11 cellular contexts compared by ENCODE assay signal in genomic region chr1:222583079-222583478, GRCh38. TPM values are rescaled to one million over a fixed set of nuclear protein-coding genes. Genes with fewer than 3 reads are reported as not detected.
A peak's percentile ranks its signal among the peaks of the same experiment; 100 is the strongest.
DNase-seq lines count a peak whose midpoint lies in the region; ATAC-seq, FAIRE-seq and TF ChIP-seq lines count a peak whose summit lies in the region.
"Had no signal": no experiment of that assay in that cellular context is flagged by ENCODE, and none has a peak within 500 bp of the region (broad histone marks: within the 10 kb centered on the region; RNA-seq: fewer than 3 reads in every experiment).

No MANE protein-coding gene starts in this region.

- H3K27ac ChIP-seq in SJCRH30 = peak overlapping the region; percentile 69
- H3K27ac ChIP-seq in kidney (ENCODE audit: low read depth in 2 of 2, low read length in 2 of 2) = no peak overlapping the region

- peak; percentile 42 for FAIRE-seq in GM12892 (lab: Jason Lieb, UNC)
- no peak for FAIRE-seq in kidney (lab: Jason Lieb, UNC)

- no peak overlapping the region for H3K4me3 ChIP-seq in SJCRH30
- no peak overlapping the region for H3K4me3 ChIP-seq in kidney (ENCODE audit: low read length in 2 of 2)

- H3K36me3 ChIP-seq in SJCRH30 (peaks cover 76% of the 10 kb centered on the region), kidney (ENCODE audit: control insufficient read depth in 1 of 2, insufficient read depth in 2 of 2, low read length in 2 of 2) (peaks cover 0 to 7% of the 10 kb centered on the region in 2 donors)

- TF ChIP-seq POLR2A in GM12892 (IDR thresholded peaks at IDR 0.05; ENCODE audit: low read depth, low read length) = no peak

- peak; percentile 89 for ATAC-seq in GM21381 (IDR thresholded peaks at IDR 0.05; ENCODE audit: unreplicated experiment)
- peak; percentile 90 for ATAC-seq in HG03159 (IDR thresholded peaks at IDR 0.05; ENCODE audit: unreplicated experiment)
- ATAC-seq: CD8-positive, alpha-beta T cell had no signal

- no peaks in the 10 kb centered on the region for H3K27me3 ChIP-seq in SJCRH30

- TF ChIP-seq CTCF in kidney (IDR thresholded peaks at IDR 0.05; ENCODE audit: borderline replicate concordance, extremely low read depth, insufficient read depth) = no peak

- no peak overlapping the region for H3K9ac ChIP-seq in kidney (ENCODE audit: low read length in 2 of 2)

- peaks cover 26% of the 10 kb centered on the region for H3K4me1 ChIP-seq in SJCRH30
- no peaks in the 10 kb centered on the region for H3K4me1 ChIP-seq in kidney (ENCODE audit: control insufficient read depth in 1 of 2, insufficient read depth in 1 of 2, low read depth in 1 of 2, low read length in 2 of 2)

- DNase-seq in GM12892 (ENCODE audit: insufficient read length) = no peak
- no peak for DNase-seq in SJCRH30
- no peak for DNase-seq in kidney
- DNase-seq in activated CD4-positive, alpha-beta T cell treated with anti-CD3 and anti-CD28 coated beads for 4 hours = no peak
- DNase-seq in posterior cingulate gyrus = no peak
- no peak for DNase-seq in SHP77 (lab: John Stamatoyannopoulos, UW)
- DNase-seq: CD8-positive, alpha-beta T cell; kidney glomerular epithelial cell; NCI-H748 treated with DMSO at 0.1 percent for 48 hours had no signal

- H3K9me3 ChIP-seq in SJCRH30 (replicated peaks) = no peaks in the 10 kb centered on the region
- no peaks in the 10 kb centered on the region for H3K9me3 ChIP-seq in kidney (ENCODE audit: control insufficient read depth in 1 of 2, low read length in 2 of 2)

- intact Hi-C loops in kidney (cut with DNase I) = no loop called here
- intact Hi-C loops in posterior cingulate gyrus (cut with DNase I) = no loop called here

RNA-seq across cellular contexts. Expression of gene TAF1A, which starts 6.7 kb away (rescaled TPM):
- 6.4 TPM for polyA plus RNA-seq in GM12892 (2012; ENCODE audit: missing spikeins)
- total RNA-seq in SJCRH30 (2014; rRNA removed; shearing (Covaris generic)) = 36.7 and 40.2 TPM in 2 replicates
- 8.2 TPM for total RNA-seq in kidney
- polyA plus RNA-seq in kidney (ENCODE audit: insufficient read depth, low read depth, low replicate concordance) = 1.9 TPM

RNA-seq across cellular contexts. Expression of gene MIA3, which starts 34.8 kb away (rescaled TPM):
- polyA plus RNA-seq in GM12892 (2012; ENCODE audit: missing spikeins) = 22.2 TPM
- total RNA-seq in SJCRH30 (2014; rRNA removed; shearing (Covaris generic)) = 59.9 and 70.9 TPM in 2 replicates
- total RNA-seq in kidney = 51.5 TPM
- 19.1 TPM for polyA plus RNA-seq in kidney (ENCODE audit: insufficient read depth, low read depth, low replicate concordance)

RNA-seq across cellular contexts. Expression of gene HHIPL2, which starts 35.2 kb away (rescaled TPM):
- polyA plus RNA-seq in GM12892 (2012; ENCODE audit: missing spikeins) = 0.23 TPM
- 9.5 and 11.7 TPM in 2 replicates for total RNA-seq in SJCRH30 (2014; rRNA removed; shearing (Covaris generic))
- total RNA-seq in kidney = 0.09 TPM
- not detected for polyA plus RNA-seq in kidney (ENCODE audit: insufficient read depth, low read depth, low replicate concordance)
